In the genomic region with DNA sequence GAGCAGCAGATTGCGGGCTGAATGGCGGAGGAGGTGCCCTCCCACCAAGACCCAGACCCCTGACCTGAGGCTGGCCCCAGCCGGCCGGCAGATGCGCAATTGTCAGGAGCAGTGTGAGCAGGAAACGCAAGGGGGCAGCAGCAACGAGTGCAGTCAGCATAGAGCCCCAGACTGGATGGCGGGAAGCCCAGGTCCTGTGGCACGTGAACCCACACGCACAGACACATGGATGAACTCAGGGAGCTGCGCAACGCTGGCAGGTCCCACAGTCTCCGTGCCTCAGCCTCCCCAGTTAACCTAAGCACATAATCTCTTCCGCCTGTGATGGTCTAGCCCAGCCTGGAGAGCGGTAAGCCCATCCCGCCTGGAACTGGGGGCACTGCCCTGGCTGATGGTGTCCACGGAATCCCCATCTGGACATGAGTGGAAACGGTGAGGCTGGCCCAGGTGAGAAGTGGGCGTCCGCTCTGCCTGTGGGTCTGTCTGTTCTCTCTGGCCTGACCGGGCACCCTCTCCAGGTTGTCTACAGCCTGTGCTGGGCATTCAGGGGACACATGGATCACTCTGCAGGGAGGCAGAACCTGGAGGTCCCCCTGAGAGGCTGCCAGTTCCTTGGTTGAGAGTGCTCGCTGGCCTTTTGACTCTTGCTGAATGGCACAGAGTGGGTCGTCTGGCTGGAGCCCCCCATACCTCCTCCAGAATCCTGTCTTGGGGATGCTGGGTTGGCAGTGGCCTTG, we compare ENCODE assay signal across 1 cellular context.
TF ChIP-seq lines count a peak whose summit lies in the region.

No MANE protein-coding gene starts in this region.

TF ChIP-seq in HEK293, 187 proteins besides CTCF, POLR2A, EP300 and RAD21:
- TF ChIP-seq, protein P1, sequence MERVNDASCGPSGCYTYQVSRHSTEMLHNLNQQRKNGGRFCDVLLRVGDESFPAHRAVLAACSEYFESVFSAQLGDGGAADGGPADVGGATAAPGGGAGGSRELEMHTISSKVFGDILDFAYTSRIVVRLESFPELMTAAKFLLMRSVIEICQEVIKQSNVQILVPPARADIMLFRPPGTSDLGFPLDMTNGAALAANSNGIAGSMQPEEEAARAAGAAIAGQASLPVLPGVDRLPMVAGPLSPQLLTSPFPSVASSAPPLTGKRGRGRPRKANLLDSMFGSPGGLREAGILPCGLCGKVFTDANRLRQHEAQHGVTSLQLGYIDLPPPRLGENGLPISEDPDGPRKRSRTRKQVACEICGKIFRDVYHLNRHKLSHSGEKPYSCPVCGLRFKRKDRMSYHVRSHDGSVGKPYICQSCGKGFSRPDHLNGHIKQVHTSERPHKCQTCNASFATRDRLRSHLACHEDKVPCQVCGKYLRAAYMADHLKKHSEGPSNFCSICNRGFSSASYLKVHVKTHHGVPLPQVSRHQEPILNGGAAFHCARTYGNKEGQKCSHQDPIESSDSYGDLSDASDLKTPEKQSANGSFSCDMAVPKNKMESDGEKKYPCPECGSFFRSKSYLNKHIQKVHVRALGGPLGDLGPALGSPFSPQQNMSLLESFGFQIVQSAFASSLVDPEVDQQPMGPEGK (tag by site-specific recombination; IDR thresholded peaks at IDR 0.05): peak; percentile 18; the same call in 1 of the 2 replicates
- no peak for TF ChIP-seq OVOL3 (tag by site-specific recombination; IDR thresholded peaks at IDR 0.05)
- TF ChIP-seq, protein P2, sequence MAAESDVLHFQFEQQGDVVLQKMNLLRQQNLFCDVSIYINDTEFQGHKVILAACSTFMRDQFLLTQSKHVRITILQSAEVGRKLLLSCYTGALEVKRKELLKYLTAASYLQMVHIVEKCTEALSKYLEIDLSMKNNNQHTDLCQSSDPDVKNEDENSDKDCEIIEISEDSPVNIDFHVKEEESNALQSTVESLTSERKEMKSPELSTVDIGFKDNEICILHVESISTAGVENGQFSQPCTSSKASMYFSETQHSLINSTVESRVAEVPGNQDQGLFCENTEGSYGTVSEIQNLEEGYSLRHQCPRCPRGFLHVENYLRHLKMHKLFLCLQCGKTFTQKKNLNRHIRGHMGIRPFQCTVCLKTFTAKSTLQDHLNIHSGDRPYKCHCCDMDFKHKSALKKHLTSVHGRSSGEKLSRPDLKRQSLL (tag by site-specific recombination; IDR thresholded peaks at IDR 0.05): 0 out of 2 replicates have a peak, but pooled peaks have one; percentile 28
- TF ChIP-seq ZNF626 (tag by site-specific recombination; IDR thresholded peaks at IDR 0.05): no peak
- TF ChIP-seq GLI2 (tag by site-specific recombination; IDR thresholded peaks at IDR 0.05; ENCODE audit: borderline replicate concordance, low read depth): no peak
